In genomic region chr1:13911697-13912619, GRCh38 we compare ENCODE assay signal across 25 cellular contexts.
"Had no signal": no experiment of that assay in that cellular context is flagged by ENCODE, and none has a peak within 500 bp of the region (broad histone marks: within the 10 kb centered on the region; RNA-seq: fewer than 3 reads in every experiment).

No MANE protein-coding gene starts in this region.

- H3K36me3 Mint-ChIP-seq: activated naive CD4-positive, alpha-beta T cell treated with anti-CD3 and anti-CD28 coated beads, Interleukin-2, amount 50 U/mL, for 24 hours; naive B cell had no signal

- H3K27ac Mint-ChIP-seq: activated naive CD4-positive, alpha-beta T cell treated with anti-CD3 and anti-CD28 coated beads, Interleukin-2, amount 50 U/mL, for 24 hours; dendritic cell treated with granulocyte-macrophage colony-stimulating factor and Interleukin-4, amounts not matched to agents 40 ng/mL and 50 ng/mL, for 4 days; progenitor cell of endocrine pancreas; T-helper 17 cell had no signal

- H3K9me3 Mint-ChIP-seq: activated naive CD4-positive, alpha-beta T cell treated with anti-CD3 and anti-CD28 coated beads, Interleukin-2, amount 50 U/mL, for 24 hours; activated T-cell treated with anti-CD3 and anti-CD28 coated beads, Interleukin-2, amount 50 U/mL, for 4 hours; dendritic cell treated with granulocyte-macrophage colony-stimulating factor and Interleukin-4, amounts not matched to agents 40 ng/mL and 50 ng/mL, for 4 days; naive B cell; neural crest cell had no signal

- H3K27ac ChIP-seq: gastrocnemius medialis, heart left ventricle, left ventricle myocardium inferior, right atrium auricular region, tibial artery, uterus, WERI-Rb-1 had no signal

- DNase-seq: activated CD4-positive, alpha-beta T cell treated with anti-CD3 and anti-CD28 coated beads, Interleukin-2, amount 50 U/mL, for 48 hours; activated gamma-delta T cell; activated T-cell treated with anti-CD3 and anti-CD28 coated beads, Interleukin-2, amount 50 U/mL, for 4 hours; effector CD8-positive, alpha-beta T cell; gastrocnemius medialis; heart left ventricle; kidney; left ventricle myocardium inferior; mesenchymal stem cell; mucosa of descending colon; naive B cell; stimulated activated CD4-positive, alpha-beta T cell treated with anti-CD3 and anti-CD28 coated beads, Interleukin-12 subunit alpha, Interleukin-12 subunit beta, amount 100 ng/mL, for 4 hours; stimulated activated CD4-positive, alpha-beta T cell treated with anti-CD3 and anti-CD28 coated beads, Interleukin-1b, Interleukin-23, amount 100 ng/mL, for 48 hours; stimulated activated CD8-positive, alpha-beta memory T cell treated with anti-CD3 and anti-CD28 coated beads, Interleukin-4, amount 100 ng/mL, for 48 hours; stimulated activated naive CD4-positive, alpha-beta T cell treated with Interleukin-2 at 50 U/mL for 16 hours; T-helper 17 cell; tibial artery; uterus; WERI-Rb-1 had no signal

- H3K27me3 ChIP-seq: gastrocnemius medialis, right atrium auricular region, uterus had no signal

- H3K9me3 ChIP-seq: gastrocnemius medialis, heart left ventricle, left ventricle myocardium inferior, mucosa of descending colon, right atrium auricular region, tibial artery, uterus had no signal

- H3K4me3 Mint-ChIP-seq: activated naive CD4-positive, alpha-beta T cell treated with anti-CD3 and anti-CD28 coated beads, Interleukin-2, amount 50 U/mL, for 24 hours; activated T-cell treated with anti-CD3 and anti-CD28 coated beads, Interleukin-2, amount 50 U/mL, for 4 hours; dendritic cell treated with granulocyte-macrophage colony-stimulating factor and Interleukin-4, amounts not matched to agents 40 ng/mL and 50 ng/mL, for 4 days; neural crest cell; T-helper 17 cell had no signal

- ATAC-seq: activated T-cell treated with anti-CD3 and anti-CD28 coated beads, Interleukin-2, amount 50 U/mL, for 4 hours; esophagus mucosa; gastrocnemius medialis; heart left ventricle; mucosa of descending colon; T-helper 17 cell had no signal

- H3K4me1 Mint-ChIP-seq: activated naive CD4-positive, alpha-beta T cell treated with anti-CD3 and anti-CD28 coated beads, Interleukin-2, amount 50 U/mL, for 24 hours; neural crest cell; T-helper 17 cell had no signal

- H3K4me3 ChIP-seq: gastrocnemius medialis, heart left ventricle, left ventricle myocardium inferior, mucosa of descending colon, right atrium auricular region, tibial artery, uterus had no signal

- H3K36me3 ChIP-seq: gastrocnemius medialis, heart left ventricle, left ventricle myocardium inferior, right atrium auricular region, tibial artery, uterus, WERI-Rb-1 had no signal

- H3K4me1 ChIP-seq: gastrocnemius medialis, heart left ventricle, left ventricle myocardium inferior, right atrium auricular region, tibial artery, uterus had no signal

- H3K27me3 Mint-ChIP-seq: activated naive CD4-positive, alpha-beta T cell treated with anti-CD3 and anti-CD28 coated beads, Interleukin-2, amount 50 U/mL, for 24 hours; dendritic cell treated with granulocyte-macrophage colony-stimulating factor and Interleukin-4, amounts not matched to agents 40 ng/mL and 50 ng/mL, for 4 days had no signal
